ENCODE assay signal across 11 cellular contexts in genomic region chr4:74366367-74366891, GRCh38. TPM values are rescaled to one million over a fixed set of nuclear protein-coding genes. Genes with fewer than 3 reads are reported as not detected.
DNase-seq lines count a peak whose midpoint lies in the region; ATAC-seq and TF ChIP-seq lines count a peak whose summit lies in the region.
"Had no signal": no experiment of that assay in that cellular context is flagged by ENCODE, and none has a peak within 500 bp of the region (broad histone marks: within the 10 kb centered on the region; RNA-seq: fewer than 3 reads in every experiment).

No MANE protein-coding gene starts in this region.

- in situ Hi-C loops in Caki2 (cut with HindIII; ENCODE audit: low pct_unique_long_range_greater_than_20kb, low sequenced_read_pairs), result no loop called here

- H3K4me1 ChIP-seq in colonic mucosa, result no peaks in the 10 kb centered on the region

- no peaks in the 10 kb centered on the region for H3K9me3 ChIP-seq in colonic mucosa
- H3K9me3 ChIP-seq: stomach had no signal

- peak overlapping the region; percentile 41 for H3K4me3 ChIP-seq in colonic mucosa
- H3K4me3 ChIP-seq: lung had no signal

- H3K9ac ChIP-seq in colonic mucosa (ENCODE audit: low read depth in 2 of 2, low read length in 2 of 2), result peak overlapping the region in 1 of 2 donors; percentile 70

- peak overlapping the region; percentile 16 for H3K27ac ChIP-seq in colonic mucosa
- H3K27ac ChIP-seq: C4-2B, stomach had no signal

- no peak for TF ChIP-seq CTCF in colonic mucosa (IDR thresholded peaks at IDR 0.05)

- DNase-seq in Caki2 (ENCODE audit: low read depth), result peak; percentile 43
- DNase-seq in colonic mucosa, result no peak
- DNase-seq in SW 1271 (lab: John Stamatoyannopoulos, UW), result no peak
- no peak for DNase-seq in central memory CD4-positive, alpha-beta T cell
- DNase-seq in stimulated activated CD4-positive, alpha-beta T cell treated with anti-CD3 and anti-CD28 coated beads, Interleukin-4, amount 100 ng/mL, for 24 hours, result no peak

- intact Hi-C loops in colonic mucosa (cut with DNase I), result no loop called here

- no peaks in the 10 kb centered on the region for H3K36me3 ChIP-seq in colonic mucosa
- H3K36me3 ChIP-seq: stomach had no signal

- ATAC-seq in GM21381 (IDR thresholded peaks at IDR 0.05; ENCODE audit: unreplicated experiment), result peak; percentile 53
- ATAC-seq in HG03135 (IDR thresholded peaks at IDR 0.05; ENCODE audit: unreplicated experiment), result peak; percentile 45
- ATAC-seq in GM18868 (IDR thresholded peaks at IDR 0.05; ENCODE audit: unreplicated experiment), result no peak

- H3K27me3 ChIP-seq in colonic mucosa, result no peaks in the 10 kb centered on the region

RNA-seq across cellular contexts. Expression of gene EREG, which starts 1.5 kb away (rescaled TPM):
- total RNA-seq in Caki2 (2014; rRNA removed; shearing (Covaris generic); ENCODE audit: low replicate concordance), result 25.8 and 33.8 TPM in 2 replicates
- total RNA-seq in colonic mucosa, result 1 to 10 TPM; 2.4 to 3.5 TPM

RNA-seq across cellular contexts. Expression of gene EPGN, which starts 58.2 kb away (rescaled TPM):
- 0.81 TPM in 1 of 2 replicates, not detected in the other for total RNA-seq in Caki2 (2014; rRNA removed; shearing (Covaris generic); ENCODE audit: low replicate concordance)
- total RNA-seq in colonic mucosa, result not detected
